ENCODE assay signal across 8 cellular contexts in genomic region chr22:31107206-31108118, GRCh38. TPM values are rescaled to one million over a fixed set of nuclear protein-coding genes. Genes with fewer than 3 reads are reported as not detected.
DNase-seq lines count a peak whose midpoint lies in the region; ATAC-seq and TF ChIP-seq lines count a peak whose summit lies in the region.

A gene with protein sequence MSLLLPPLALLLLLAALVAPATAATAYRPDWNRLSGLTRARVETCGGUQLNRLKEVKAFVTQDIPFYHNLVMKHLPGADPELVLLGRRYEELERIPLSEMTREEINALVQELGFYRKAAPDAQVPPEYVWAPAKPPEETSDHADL (minus strand): TSS chr22:31107568. CDS start chr22:31107505, 63 bp downstream.

- peak within 1 kb of the TSS; percentile 66 for H3K9ac ChIP-seq in PC-3 (ENCODE audit: low read length)

- 5% methylated on average over 39 of the region's 70 CpGs for WGBS in esophagus muscularis mucosa

- H3K4me3 ChIP-seq in PC-3 (ENCODE audit: low read length) (peak within 1 kb of the TSS; percentile 74), esophagus muscularis mucosa (peak within 1 kb of the TSS; percentile 90 to 95 (median 91))

- H3K36me3 Mint-ChIP-seq in activated T-cell treated with anti-CD3 and anti-CD28 coated beads, Interleukin-2, amount 50 U/mL, for 72 hours (ENCODE audit: insufficient read depth in 2 of 2), result no peaks in the 10 kb centered on the region

- intact Hi-C loops in PC-3 (cut with micrococcal nuclease) (loop anchor here (1.0 kb wide), 2 partner anchors 42 to 124 kb away; no protein-coding TSS in a partner anchor), esophagus muscularis mucosa (cut with DNase I) (loop anchor here (2.0 kb wide), 1 partner anchor 19 kb away; no protein-coding TSS in a partner anchor)

- H3K27me3 ChIP-seq in PC-3 (ENCODE audit: low read length), result no peaks in the 10 kb centered on the region
- no peaks in the 10 kb centered on the region for H3K27me3 ChIP-seq in esophagus muscularis mucosa

- TF ChIP-seq CTCF in PC-3 (conservative IDR thresholded peaks at IDR 0.05; ENCODE audit: low read depth, low read length) (peak; percentile 88), esophagus muscularis mucosa (IDR thresholded peaks at IDR 0.05) (peak; percentile 95 to 99 (median 97))

- TF ChIP-seq EP300 in esophagus muscularis mucosa (IDR thresholded peaks at IDR 0.05), result no peak

- peak; percentile 41 for ATAC-seq in GM19468 (IDR thresholded peaks at IDR 0.05; ENCODE audit: extremely low read depth, unreplicated experiment)
- peak; percentile 98 for ATAC-seq in PC-3
- peak; percentile 94 to 96 for ATAC-seq in activated T-cell treated with anti-CD3 and anti-CD28 coated beads, Interleukin-2, amount 50 U/mL, for 72 hours (replicated peaks in 1 of 2)

- H4K20me1 ChIP-seq in PC-3 (ENCODE audit: low read length), result no peaks in the 10 kb centered on the region

- no peaks in the 10 kb centered on the region for H3K79me2 ChIP-seq in PC-3 (ENCODE audit: low read length)

- no peak within 1 kb of the TSS for H3K27ac ChIP-seq in PC-3 (ENCODE audit: low read length)
- peak within 1 kb of the TSS; percentile 98 to 99 (median 99) for H3K27ac ChIP-seq in esophagus muscularis mucosa (replicated peaks in 1 of 4)

- CTCF ChIA-PET in PC-3 (lab: Charles Lee), result interaction anchor here (0.5 to 1.4 kb wide), 14 partner anchors 8 to 187 kb away, joined by 3 to 16 read pairs (median 4); partner anchors contain the start of gene SMTN

- H2AFZ ChIP-seq in PC-3 (ENCODE audit: low read length), result peak within 1 kb of the TSS; percentile 87

- H3K9me3 ChIP-seq in PC-3 (ENCODE audit: low read length), result no peaks in the 10 kb centered on the region
- H3K9me3 ChIP-seq in esophagus muscularis mucosa, result no peaks in the 10 kb centered on the region

- peak; percentile 83 for TF ChIP-seq POLR2A in esophagus muscularis mucosa (IDR thresholded peaks at IDR 0.05; ENCODE audit: low read depth)

- H3K9me3 Mint-ChIP-seq in activated T-cell treated with anti-CD3 and anti-CD28 coated beads, Interleukin-2, amount 50 U/mL, for 72 hours, result no peaks in the 10 kb centered on the region

- no peaks in the 10 kb centered on the region for H3K27me3 Mint-ChIP-seq in activated T-cell treated with anti-CD3 and anti-CD28 coated beads, Interleukin-2, amount 50 U/mL, for 72 hours (ENCODE audit: low read depth)

- H3K4me1 ChIP-seq in PC-3 (ENCODE audit: insufficient read depth, low read length) (peaks cover 4% of the 10 kb centered on the region; the same call in 1 of the 2 replicates), esophagus muscularis mucosa (peaks cover 45 to 53% (median 51%) of the 10 kb centered on the region in 4 donors)

- H3K36me3 ChIP-seq in PC-3 (ENCODE audit: low read depth, low read length) (peaks cover 4% of the 10 kb centered on the region; the same call in 1 of the 2 replicates), esophagus muscularis mucosa (peaks cover 0 to 33% (median 20%) of the 10 kb centered on the region in 4 donors)

- POLR2A ChIA-PET in PC-3 (lab: Charles Lee; ENCODE audit: unreplicated experiment), result interaction anchor here (0.6 to 0.9 kb wide), 2 partner anchors 139 to 423 kb away, joined by 3 to 4 read pairs; partner anchors contain the start of genes MORC2 and TUG1

- H3K4me2 ChIP-seq in PC-3 (ENCODE audit: low read length), result peak within 1 kb of the TSS; percentile 84

- H3K4me3 Mint-ChIP-seq in activated T-cell treated with anti-CD3 and anti-CD28 coated beads, Interleukin-2, amount 50 U/mL, for 72 hours, result peak within 1 kb of the TSS; percentile 95 to 99

- no peaks in the 10 kb centered on the region for H3F3A ChIP-seq in PC-3 (ENCODE audit: low read length, unreplicated experiment)

- DNase-seq in CMK (ENCODE audit: low read depth) (peak; percentile 83), HT1080 (ENCODE audit: low read depth) (peak; percentile 96), PC-3 (peak; percentile 97), esophagus muscularis mucosa (ENCODE audit: extremely low spot score) (peak; percentile 99), myocyte (ENCODE audit: low read depth) (peak; percentile 99)
- peak; percentile 89 to 91 for DNase-seq in activated T-cell treated with anti-CD3 and anti-CD28 coated beads, Interleukin-2, amount 50 U/mL, for 72 hours
- DNase-seq in stimulated activated CD8-positive, alpha-beta memory T cell treated with anti-CD3 and anti-CD28 coated beads, Interleukin-7, amount 100 ng/mL, for 4 hours (ENCODE audit: low read depth in 2 of 2), result peak; percentile 68 to 81

- H3K9me2 ChIP-seq in PC-3 (replicated peaks; ENCODE audit: low read length), result no peaks in the 10 kb centered on the region

- H3K27ac Mint-ChIP-seq in activated T-cell treated with anti-CD3 and anti-CD28 coated beads, Interleukin-2, amount 50 U/mL, for 72 hours, result peak within 1 kb of the TSS; percentile 88

- BruUV-seq in PC-3 (replicated peaks; lab: Mats Ljungman, UMichigan), result no TSS peak

- peaks cover 23% of the 10 kb centered on the region for H3K4me1 Mint-ChIP-seq in activated T-cell treated with anti-CD3 and anti-CD28 coated beads, Interleukin-2, amount 50 U/mL, for 72 hours (ENCODE audit: low read depth)

RNA-seq across cellular contexts. Expression of the gene that starts here (rescaled TPM):
- 11.0 and 15.9 TPM in 2 replicates for total RNA-seq in HT1080 (2014; rRNA removed; shearing (Covaris generic))
- polyA plus RNA-seq in HT1080 (2015; cell fraction: cytosol; rRNA removed), result 41.5 and 41.7 TPM in 2 replicates
- 9.2 and 19.6 TPM in 2 replicates for polyA plus RNA-seq in HT1080 (2015; cell fraction: nucleus; rRNA removed)
- total RNA-seq in PC-3 (2014; rRNA removed), result 36.8 and 56.7 TPM in 2 replicates
- 10 to 100 TPM in 1 of 2 donors, 1 to 10 TPM in 1; 6.8 to 13.5 TPM for total RNA-seq in activated T-cell treated with anti-CD3 and anti-CD28 coated beads, Interleukin-2, amount 50 U/mL, for 72 hours
- total RNA-seq in esophagus muscularis mucosa, result 1,000 to 10,000 TPM; 1,118 to 1,733 (median 1,416) TPM
- 223 and 238 TPM in 2 replicates for total RNA-seq in myocyte
- polyA plus RNA-seq in myocyte (2012), result 257 TPM

Comparison
In these comparisons a context has a peak if more than half of its experiments do, and no peak if none do; other contexts are left out.
1. ATAC-seq: peak in every context shown above with its lines; median percentile 98 in PC-3; 95 in activated T-cell treated with anti-CD3 and anti-CD28 coated beads, Interleukin-2, amount 50 U/mL, for 72 hours; 41 in GM19468.